Comparison of ENCODE assay signal across 1 cellular context in the genomic region with DNA sequence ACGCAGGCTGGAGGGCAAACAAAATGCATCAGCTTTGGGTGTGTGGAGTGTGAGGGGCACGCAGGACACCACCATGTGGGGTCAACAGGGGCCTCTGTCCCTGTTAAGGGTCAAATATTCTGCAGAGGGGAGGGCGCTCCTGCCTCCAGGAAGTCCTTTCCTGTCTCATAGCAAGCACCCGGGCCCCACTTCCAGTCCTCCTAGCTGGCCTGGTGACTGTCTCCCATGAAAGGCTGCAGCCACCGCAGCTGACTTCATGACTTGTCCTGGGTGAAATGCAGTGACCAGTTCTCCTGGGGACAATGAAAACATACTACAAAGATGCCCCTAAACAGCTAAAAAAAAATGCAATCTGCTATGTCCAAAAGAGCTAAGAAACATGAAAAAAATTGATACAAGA.
TF ChIP-seq lines count a peak whose summit lies in the region.

No MANE protein-coding gene starts in this region.

TF ChIP-seq in GM23338, 12 proteins besides CTCF, POLR2A, EP300 and RAD21 (continued from another document):
- TF ChIP-seq ZNF462 (CRISPR knock-in tag; IDR thresholded peaks at IDR 0.05) (no peak), NANOG (IDR thresholded peaks at IDR 0.05; ENCODE audit: borderline replicate concordance) (no peak), EZH2phosphoT487 (IDR thresholded peaks at IDR 0.05; ENCODE audit: unreplicated experiment) (no peak)
- TF ChIP-seq, protein P1, sequence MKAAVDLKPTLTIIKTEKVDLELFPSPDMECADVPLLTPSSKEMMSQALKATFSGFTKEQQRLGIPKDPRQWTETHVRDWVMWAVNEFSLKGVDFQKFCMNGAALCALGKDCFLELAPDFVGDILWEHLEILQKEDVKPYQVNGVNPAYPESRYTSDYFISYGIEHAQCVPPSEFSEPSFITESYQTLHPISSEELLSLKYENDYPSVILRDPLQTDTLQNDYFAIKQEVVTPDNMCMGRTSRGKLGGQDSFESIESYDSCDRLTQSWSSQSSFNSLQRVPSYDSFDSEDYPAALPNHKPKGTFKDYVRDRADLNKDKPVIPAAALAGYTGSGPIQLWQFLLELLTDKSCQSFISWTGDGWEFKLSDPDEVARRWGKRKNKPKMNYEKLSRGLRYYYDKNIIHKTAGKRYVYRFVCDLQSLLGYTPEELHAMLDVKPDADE (IDR thresholded peaks at IDR 0.05), result no peak
